In genomic region chr11:85941380-85941973, GRCh38 we compare ENCODE assay signal across 9 cellular contexts.
DNase-seq lines count a peak whose midpoint lies in the region; ATAC-seq and TF ChIP-seq lines count a peak whose summit lies in the region.
"Had no signal": no experiment of that assay in that cellular context is flagged by ENCODE, and none has a peak within 500 bp of the region (broad histone marks: within the 10 kb centered on the region; RNA-seq: fewer than 3 reads in every experiment).

No MANE protein-coding gene starts in this region.

- H3K27me3 ChIP-seq in testis: no peaks in the 10 kb centered on the region

- 32 to 44% methylated on average over 6 of the region's 6 CpGs for WGBS in testis, 2 donors

- no peak overlapping the region for H3K4me3 Mint-ChIP-seq in chondrocyte (ENCODE audit: unreplicated experiment)

- no peak overlapping the region for H3K27ac Mint-ChIP-seq in chondrocyte (ENCODE audit: unreplicated experiment)

- no peak for TF ChIP-seq POLR2A in testis (IDR thresholded peaks at IDR 0.05)

- DNase-seq in stimulated activated CD4-positive, alpha-beta T cell treated with anti-CD3 and anti-CD28 coated beads, Interleukin-12 subunit alpha, Interleukin-12 subunit beta, amount 100 ng/mL, for 24 hours (ENCODE audit: low read depth in 2 of 2): peak; percentile 9 to 33
- DNase-seq in stimulated activated CD4-positive, alpha-beta T cell treated with anti-CD3 and anti-CD28 coated beads, Interleukin-4, amount 100 ng/mL, for 4 hours: no peak
- DNase-seq in HT-29 (ENCODE audit: low spot score): peak; percentile 73
- peak; percentile 25 for DNase-seq in RKO (ENCODE audit: low spot score)
- no peak for DNase-seq in chondrocyte (ENCODE audit: low spot score)
- peak; percentile 53 for DNase-seq in left lobe of liver (ENCODE audit: low spot score)
- peak; percentile 76 for DNase-seq in testis

- no peaks in the 10 kb centered on the region for H3K27me3 Mint-ChIP-seq in chondrocyte (ENCODE audit: low read depth)

- H3K36me3 Mint-ChIP-seq in chondrocyte (ENCODE audit: low read depth): no peaks in the 10 kb centered on the region

- no peak overlapping the region for H3K27ac ChIP-seq in testis
- H3K27ac ChIP-seq: epithelial cell of prostate had no signal

- TF ChIP-seq CTCF in chondrocyte (IDR thresholded peaks at IDR 0.05): peak; percentile 86
- TF ChIP-seq CTCF in testis (IDR thresholded peaks at IDR 0.05): peak; percentile 68 to 79 (median 74)

- ATAC-seq in left lobe of liver (peak; percentile 85), GM19324 (IDR thresholded peaks at IDR 0.05; ENCODE audit: low FRiP score, unreplicated experiment) (no peak)

- no peaks in the 10 kb centered on the region for H3K9me3 ChIP-seq in testis

- H3K9me3 Mint-ChIP-seq in chondrocyte (ENCODE audit: low read depth): no peaks in the 10 kb centered on the region

- intact Hi-C loops in testis (cut with DNase I; ENCODE audit: low total_unique reads): loop anchor here (10.0 kb wide), 1 partner anchor 273 kb away; no protein-coding TSS in a partner anchor

- H3K4me3 ChIP-seq in testis: no peak overlapping the region

- H3K36me3 ChIP-seq in testis (ENCODE audit: low read depth, missing control alignments): no peaks in the 10 kb centered on the region

- H3K4me1 ChIP-seq in testis: peaks cover 6% of the 10 kb centered on the region

- H3K4me1 Mint-ChIP-seq in chondrocyte (ENCODE audit: low read depth): peaks cover 3% of the 10 kb centered on the region

Comparison
In these comparisons a context has a peak if more than half of its experiments do, and no peak if none do; other contexts are left out.
1. DNase-seq: peak in stimulated activated CD4-positive, alpha-beta T cell treated with anti-CD3 and anti-CD28 coated beads, Interleukin-12 subunit alpha, Interleukin-12 subunit beta, amount 100 ng/mL, for 24 hours (2 of 2), HT-29 (single experiment), RKO (single experiment), left lobe of liver (single experiment) and testis (single experiment); none in stimulated activated CD4-positive, alpha-beta T cell treated with anti-CD3 and anti-CD28 coated beads, Interleukin-4, amount 100 ng/mL, for 4 hours (0 of 2) and chondrocyte (single experiment).